Comparison of ENCODE assay signal across 17 cellular contexts in the genomic region with DNA sequence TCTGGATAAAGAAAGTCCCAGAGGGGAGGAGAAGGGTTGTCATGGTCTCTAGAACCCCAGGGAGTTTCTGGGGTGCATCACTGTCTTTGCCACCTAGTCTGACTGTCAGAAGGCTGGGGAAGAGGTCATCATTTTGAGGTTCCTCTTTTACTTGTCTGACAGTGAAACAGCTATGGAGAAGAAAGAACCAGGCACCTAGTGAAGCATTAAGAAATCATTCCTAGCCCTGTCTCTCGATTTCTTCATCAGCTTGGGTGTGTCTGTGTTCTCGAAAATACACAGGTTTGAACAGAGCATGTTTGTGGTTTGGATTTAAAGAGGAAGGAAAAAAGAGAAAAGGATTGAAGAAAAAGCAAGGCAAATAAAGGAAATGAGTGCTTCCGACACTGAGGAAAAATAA.
DNase-seq lines count a peak whose midpoint lies in the region; ATAC-seq, FAIRE-seq and TF ChIP-seq lines count a peak whose summit lies in the region.
"Had no signal": no experiment of that assay in that cellular context is flagged by ENCODE, and none has a peak within 500 bp of the region (broad histone marks: within the 10 kb centered on the region; RNA-seq: fewer than 3 reads in every experiment).

No MANE protein-coding gene starts in this region.

- H3K4me1 ChIP-seq in IMR-90 (ENCODE audit: control insufficient read depth, insufficient read depth, low read length) = peaks cover 7% of the 10 kb centered on the region
- no peaks in the 10 kb centered on the region for H3K4me1 ChIP-seq in esophagus (ENCODE audit: control insufficient read depth in 2 of 2, insufficient read depth in 2 of 2, low read length in 1 of 2)
- peaks cover 6% of the 10 kb centered on the region for H3K4me1 ChIP-seq in A673 (ENCODE audit: insufficient read depth, low read length, poor library complexity, severe bottlenecking)
- H3K4me1 ChIP-seq: left ventricle myocardium inferior had no signal

- no CpG with 5 or more reads among the region's 3 CpGs for WGBS in IMR-90 (ENCODE audit: extremely low coverage in 2 of 2, insufficient read length in 1 of 2), 2 experiments
- WGBS in esophagus, 2 donors = 34 to 44% methylated on average over 3 of the region's 3 CpGs

- no peaks in the 10 kb centered on the region for H3K79me1 ChIP-seq in IMR-90 (ENCODE audit: low read depth in 1 of 2, low read length in 2 of 2)

- TF ChIP-seq POLR2A in IMR-90 (IDR thresholded peaks at IDR 0.05; ENCODE audit: low read depth, low read length) = no peak

- no peak overlapping the region for H4K8ac ChIP-seq in IMR-90 (ENCODE audit: low read depth in 2 of 2, low read length in 2 of 2)

- in situ Hi-C loops in IMR-90 (cut with MboI; ENCODE audit: low sequenced_read_pairs) = no loop called here

- no peaks in the 10 kb centered on the region for H3K9me3 ChIP-seq in IMR-90 (ENCODE audit: control insufficient read depth, insufficient read depth, low read length)
- no peaks in the 10 kb centered on the region for H3K9me3 ChIP-seq in esophagus (ENCODE audit: control insufficient read depth in 2 of 2, insufficient read depth in 1 of 2, low read depth in 1 of 2, low read length in 1 of 2)
- no peaks in the 10 kb centered on the region for H3K9me3 ChIP-seq in A673 (ENCODE audit: low read depth, low read length, poor library complexity, severe bottlenecking)
- H3K9me3 ChIP-seq: left ventricle myocardium inferior had no signal

- H3K4me2 ChIP-seq in IMR-90 (ENCODE audit: low read depth, low read length) = no peak overlapping the region
- H3K4me2 ChIP-seq: smooth muscle cell had no signal

- no TSS peak for BruUV-seq in IMR-90 (replicated peaks; lab: Mats Ljungman, UMichigan)
- BruUV-seq in A673 (replicated peaks; lab: Mats Ljungman, UMichigan) = no TSS peak

- H3K36me3 ChIP-seq in IMR-90 (ENCODE audit: control insufficient read depth, insufficient read depth, low read length) (no peaks in the 10 kb centered on the region), esophagus (ENCODE audit: control insufficient read depth in 2 of 2, insufficient read depth in 2 of 2, low read length in 1 of 2) (no peaks in the 10 kb centered on the region), A673 (ENCODE audit: insufficient read depth, low read length, poor library complexity, severe bottlenecking) (no peaks in the 10 kb centered on the region)
- H3K36me3 ChIP-seq: left ventricle myocardium inferior had no signal

- peak overlapping the region; percentile 31; the same call in 1 of the 2 replicates for H3K14ac ChIP-seq in IMR-90 (replicated peaks; ENCODE audit: low read depth, low read length)

- H3K9me1 ChIP-seq in IMR-90 (ENCODE audit: insufficient read depth, low read length) = no peaks in the 10 kb centered on the region

- H2BK5ac ChIP-seq in IMR-90 (ENCODE audit: low read depth, low read length, poor library complexity, severe bottlenecking) = no peak overlapping the region

- H2BK120ac ChIP-seq in IMR-90 (ENCODE audit: low read depth, low read length) = no peak overlapping the region; the same call in 1 of the 2 replicates

- no peak for FAIRE-seq in HTR-8/SVneo (lab: Jason Lieb, UNC)

- CTCF ChIA-PET in IMR-90 (lab: Yijun Ruan, JAX) = no interaction called here
- CTCF ChIA-PET in RWPE1 (lab: Yijun Ruan, JAX) = interaction anchor here (0.8 kb wide), 1 partner anchor 197 kb away, joined by 3 read pairs; no protein-coding TSS in a partner anchor
- CTCF ChIA-PET in A673 (lab: Charles Lee) = no interaction called here

- no peak overlapping the region for H3K4ac ChIP-seq in IMR-90 (ENCODE audit: low read depth, low read length)

- H3K27ac ChIP-seq in IMR-90 (ENCODE audit: insufficient read depth, low read length) (no peak overlapping the region), RWPE1 (peak overlapping the region; percentile 48), esophagus (ENCODE audit: low read depth in 2 of 2, low read length in 1 of 2) (peak overlapping the region; percentile 91 to 95), A673 (ENCODE audit: low read depth, low read length, poor library complexity, severe bottlenecking) (no peak overlapping the region)
- H3K27ac ChIP-seq: left ventricle myocardium inferior had no signal

- H2AFZ ChIP-seq in IMR-90 (replicated peaks; ENCODE audit: low read length, poor library complexity) = no peak overlapping the region

- H3K18ac ChIP-seq in IMR-90 (ENCODE audit: low read depth, low read length) = no peak overlapping the region; the same call in 1 of the 2 replicates

- H3K4me3 ChIP-seq in IMR-90 (ENCODE audit: insufficient read depth, low read depth, low read length) = no peak overlapping the region
- no peak overlapping the region for H3K4me3 ChIP-seq in esophagus (ENCODE audit: low read depth in 1 of 2, low read length in 2 of 2)
- no peak overlapping the region for H3K4me3 ChIP-seq in A673 (ENCODE audit: low read depth, low read length, poor library complexity, severe bottlenecking)
- H3K4me3 ChIP-seq: left ventricle myocardium inferior, smooth muscle cell had no signal

- H2BK20ac ChIP-seq in IMR-90 (ENCODE audit: low read depth, low read length) = no peak overlapping the region; the same call in 1 of the 2 replicates

- POLR2A ChIA-PET in IMR-90 (lab: Charles Lee; ENCODE audit: unreplicated experiment) = no interaction called here
- POLR2A ChIA-PET in RWPE1 (lab: Yijun Ruan, JAX; ENCODE audit: low non-redundant PET) = no interaction called here
- POLR2A ChIA-PET in A673 (lab: Charles Lee; ENCODE audit: low non-redundant PET) = no interaction called here

- TF ChIP-seq CTCF in IMR-90 (conservative IDR thresholded peaks at IDR 0.05; ENCODE audit: low read depth, low read length) (no peak), RWPE1 (conservative IDR thresholded peaks at IDR 0.05; ENCODE audit: low read depth) (no peak), omental fat pad (IDR thresholded peaks at IDR 0.05) (no peak), A673 (conservative IDR thresholded peaks at IDR 0.05; ENCODE audit: low read depth, low read length) (no peak)

- H3K56ac ChIP-seq in IMR-90 (ENCODE audit: extremely low read depth, insufficient read depth, low read length) = no peak overlapping the region

- DNase-seq in IMR-90 = no peak
- peak; percentile 34 for DNase-seq in RWPE1 (ENCODE audit: low spot score)
- DNase-seq in omental fat pad (ENCODE audit: low spot score) = no peak
- no peak for DNase-seq in Ammon's horn (ENCODE audit: low spot score)
- DNase-seq in HTR-8/SVneo (ENCODE audit: insufficient read length, low spot score) = no peak
- no peak for DNase-seq in NCI-H524 treated with DMSO at 0.1 percent for 48 hours (lab: John Stamatoyannopoulos, UW)
- DNase-seq in A673 (ENCODE audit: low spot score) = no peak
- DNase-seq: activated B cell treated with CpG ODN at 0.5 μM for 24 hours; activated CD8-positive, alpha-beta memory T cell treated with anti-CD3 and anti-CD28 coated beads for 24 hours; foreskin melanocyte; left ventricle myocardium inferior; naive B cell; NCI-H82; posterior cingulate gyrus; RPMI8226 had no signal

- no peak overlapping the region for H3K9ac ChIP-seq in IMR-90 (ENCODE audit: low read depth, low read length)

- H2BK15ac ChIP-seq in IMR-90 (ENCODE audit: low read depth, low read length) = no peak overlapping the region

- no peak overlapping the region for H2AK9ac ChIP-seq in IMR-90 (replicated peaks; ENCODE audit: low read depth, low read length, poor library complexity)

- ATAC-seq in IMR-90 (ENCODE audit: low read depth) = no peak
- ATAC-seq in omental fat pad (ENCODE audit: low FRiP score) = peak; percentile 69

- no peak overlapping the region for H3K23ac ChIP-seq in IMR-90 (ENCODE audit: low read depth, low read length)

- H3K27me3 ChIP-seq in IMR-90 (ENCODE audit: control insufficient read depth, insufficient read depth, low read length) (no peaks in the 10 kb centered on the region), esophagus (ENCODE audit: control insufficient read depth in 1 of 2, insufficient read depth in 2 of 2, low read length in 2 of 2) (no peaks in the 10 kb centered on the region), A673 (replicated peaks; ENCODE audit: insufficient read depth, low read depth, low read length, poor library complexity) (no peaks in the 10 kb centered on the region)

- peak overlapping the region; percentile 11; the same call in 1 of the 2 replicates for H4K91ac ChIP-seq in IMR-90 (ENCODE audit: insufficient read depth, low read depth, low read length)

- H2AK5ac ChIP-seq in IMR-90 (ENCODE audit: low read depth, low read length) = 0 out of 2 replicates have a peak overlapping the region, but pooled peaks have one; percentile 24

- H4K5ac ChIP-seq in IMR-90 (ENCODE audit: low read depth, low read length) = no peak overlapping the region

- no peak for TF ChIP-seq RAD21 in IMR-90 (IDR thresholded peaks at IDR 0.05; ENCODE audit: low read length)

- dilution Hi-C loops in IMR-90 (cut with HindIII; ENCODE audit: low sequenced_read_pairs, unreplicated experiment) = no loop called here

- no peaks in the 10 kb centered on the region for H4K20me1 ChIP-seq in IMR-90 (ENCODE audit: insufficient read depth, low read length)

- intact Hi-C loops in IMR-90 (cut with micrococcal nuclease) (no loop called here), A673 (cut with micrococcal nuclease; ENCODE audit: unreplicated experiment) (no loop called here)

TF ChIP-seq in IMR-90, 13 proteins besides CTCF, POLR2A, EP300 and RAD21:
- TF ChIP-seq MAFK (IDR thresholded peaks at IDR 0.05; ENCODE audit: low read depth, low read length) (no peak), BHLHE40 (IDR thresholded peaks at IDR 0.05; ENCODE audit: low read depth, low read length) (no peak), RCOR1 (IDR thresholded peaks at IDR 0.05; ENCODE audit: insufficient replicate concordance, low read length) (no peak)

Comparison
In these comparisons a context has a peak if more than half of its experiments do, and no peak if none do; other contexts are left out.
1. H3K27ac ChIP-seq: peak in RWPE1 (single experiment) and esophagus (2 of 2); none in IMR-90 (single experiment) and A673 (single experiment).